ENCODE assay signal across 15 cellular contexts in the genomic region with DNA sequence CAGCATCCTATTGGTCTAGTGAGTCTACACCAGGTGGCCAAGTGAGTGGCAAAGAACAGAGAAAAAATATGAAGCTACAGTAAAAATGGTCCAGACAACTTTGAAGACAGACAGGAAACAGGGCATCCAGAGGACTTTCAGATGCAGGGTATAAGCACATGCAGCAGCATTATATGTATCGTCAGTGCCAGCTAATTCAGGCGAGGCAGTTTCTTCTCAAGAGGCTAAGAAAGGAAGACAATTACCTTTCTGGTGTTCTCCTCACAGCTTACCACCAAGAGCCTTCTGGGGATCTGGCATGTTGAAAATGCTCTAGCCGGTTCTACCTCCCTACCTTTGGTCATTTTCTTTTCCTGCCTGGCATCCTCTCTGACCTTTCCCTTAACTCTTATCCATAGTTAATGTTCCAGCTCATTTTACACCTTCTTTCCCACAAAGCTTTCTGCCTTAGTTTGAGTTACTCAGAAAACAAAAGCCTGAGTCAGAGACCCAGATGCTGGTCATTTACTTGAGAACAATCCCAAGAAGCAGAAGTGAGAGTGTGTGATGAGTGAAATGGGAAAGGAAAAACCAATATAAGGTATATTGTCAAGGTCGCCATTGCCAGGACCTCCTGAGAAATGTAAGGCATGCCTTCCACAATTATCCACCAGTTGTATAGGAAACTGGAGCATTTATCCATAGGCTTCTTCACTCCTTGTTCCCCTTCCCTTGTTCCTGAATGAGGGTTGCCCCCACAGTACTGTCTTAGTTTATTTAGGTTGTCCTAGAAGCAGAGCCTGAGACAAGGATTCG.
A peak's percentile ranks its signal among the peaks of the same experiment; 100 is the strongest.
DNase-seq lines count a peak whose midpoint lies in the region; ATAC-seq and TF ChIP-seq lines count a peak whose summit lies in the region.
"Had no signal": no experiment of that assay in that cellular context is flagged by ENCODE, and none has a peak within 500 bp of the region (broad histone marks: within the 10 kb centered on the region; RNA-seq: fewer than 3 reads in every experiment).

No MANE protein-coding gene starts in this region.

- H3K9me3 Mint-ChIP-seq in neural crest cell (no peaks in the 10 kb centered on the region), endothelial cell (ENCODE audit: unreplicated experiment) (no peaks in the 10 kb centered on the region)
- H3K9me3 Mint-ChIP-seq in effector memory CD8-positive, alpha-beta T cell = peaks cover 0 to 2% of the 10 kb centered on the region in 2 donors
- H3K9me3 Mint-ChIP-seq: activated naive CD4-positive, alpha-beta T cell treated with anti-CD3 and anti-CD28 coated beads, Interleukin-2, amount 10 ng/mL, durations not matched to agents 7 days and 5 days had no signal

- H3K4me1 Mint-ChIP-seq in neural crest cell = peaks cover 3% of the 10 kb centered on the region
- peaks cover 3% of the 10 kb centered on the region for H3K4me1 Mint-ChIP-seq in endothelial cell (ENCODE audit: unreplicated experiment)
- H3K4me1 Mint-ChIP-seq in effector memory CD8-positive, alpha-beta T cell (ENCODE audit: low read depth in 2 of 2) = no peaks in the 10 kb centered on the region
- H3K4me1 Mint-ChIP-seq: activated naive CD4-positive, alpha-beta T cell treated with anti-CD3 and anti-CD28 coated beads, Interleukin-2, amount 10 ng/mL, durations not matched to agents 7 days and 5 days; CD4-positive, alpha-beta memory T cell had no signal

- no peak overlapping the region for H3K4me3 Mint-ChIP-seq in neural crest cell
- no peak overlapping the region for H3K4me3 Mint-ChIP-seq in endothelial cell (ENCODE audit: unreplicated experiment)
- H3K4me3 Mint-ChIP-seq in effector memory CD8-positive, alpha-beta T cell = no peak overlapping the region
- H3K4me3 Mint-ChIP-seq: activated naive CD4-positive, alpha-beta T cell treated with anti-CD3 and anti-CD28 coated beads, Interleukin-2, amount 10 ng/mL, durations not matched to agents 7 days and 5 days; CD4-positive, alpha-beta memory T cell had no signal

- no peak for TF ChIP-seq CTCF in neural crest cell (conservative IDR thresholded peaks at IDR 0.05)
- no peak for TF ChIP-seq CTCF in endothelial cell (IDR thresholded peaks at IDR 0.05; ENCODE audit: unreplicated experiment)

- no peaks in the 10 kb centered on the region for H3K27me3 Mint-ChIP-seq in neural crest cell (ENCODE audit: low read depth)
- H3K27me3 Mint-ChIP-seq in endothelial cell (ENCODE audit: unreplicated experiment) = peaks cover 3% of the 10 kb centered on the region
- no peaks in the 10 kb centered on the region for H3K27me3 Mint-ChIP-seq in effector memory CD8-positive, alpha-beta T cell
- H3K27me3 Mint-ChIP-seq: activated naive CD4-positive, alpha-beta T cell treated with anti-CD3 and anti-CD28 coated beads, Interleukin-2, amount 10 ng/mL, durations not matched to agents 7 days and 5 days; CD4-positive, alpha-beta memory T cell had no signal

- DNase-seq in neural crest cell (ENCODE audit: low read depth, low spot score) (no peak), endothelial cell (ENCODE audit: low spot score) (no peak), hepatic stellate cell (ENCODE audit: low spot score) (no peak), NCI-H146 (lab: John Stamatoyannopoulos, UW) (no peak)
- no peak for DNase-seq in effector memory CD8-positive, alpha-beta T cell
- DNase-seq: activated CD4-positive, alpha-beta T cell treated with anti-CD3 and anti-CD28 coated beads, Interleukin-2, amount 50 U/mL, for 4 hours; activated naive CD4-positive, alpha-beta T cell treated with anti-CD3 and anti-CD28 coated beads, Interleukin-2, amount 10 ng/mL, durations not matched to agents 7 days and 5 days; CD4-positive, alpha-beta memory T cell; head of caudate nucleus; NCI-H1048; NCI-H82; testis had no signal

- H3K27ac Mint-ChIP-seq in neural crest cell (ENCODE audit: unreplicated experiment) = peak overlapping the region; percentile 35
- no peak overlapping the region for H3K27ac Mint-ChIP-seq in endothelial cell (ENCODE audit: unreplicated experiment)
- H3K27ac Mint-ChIP-seq in effector memory CD8-positive, alpha-beta T cell = no peak overlapping the region
- H3K27ac Mint-ChIP-seq: activated naive CD4-positive, alpha-beta T cell treated with anti-CD3 and anti-CD28 coated beads, Interleukin-2, amount 10 ng/mL, durations not matched to agents 7 days and 5 days; CD4-positive, alpha-beta memory T cell had no signal

- ATAC-seq in GM18868 (IDR thresholded peaks at IDR 0.05; ENCODE audit: unreplicated experiment) (peak; percentile 76), HG02610 (IDR thresholded peaks at IDR 0.05; ENCODE audit: unreplicated experiment) (peak; percentile 69), HG03460 (IDR thresholded peaks at IDR 0.05; ENCODE audit: unreplicated experiment) (peak; percentile 45)
- ATAC-seq in effector memory CD8-positive, alpha-beta T cell (replicated peaks) = no peak

- no peaks in the 10 kb centered on the region for H3K36me3 Mint-ChIP-seq in neural crest cell (ENCODE audit: low read depth)
- no peaks in the 10 kb centered on the region for H3K36me3 Mint-ChIP-seq in endothelial cell (ENCODE audit: low read depth, unreplicated experiment)
- H3K36me3 Mint-ChIP-seq in effector memory CD8-positive, alpha-beta T cell (ENCODE audit: insufficient read depth) = no peaks in the 10 kb centered on the region
- H3K36me3 Mint-ChIP-seq: activated naive CD4-positive, alpha-beta T cell treated with anti-CD3 and anti-CD28 coated beads, Interleukin-2, amount 10 ng/mL, durations not matched to agents 7 days and 5 days; CD4-positive, alpha-beta memory T cell had no signal
